ENCODE assay signal across 16 cellular contexts in genomic region chr20:61990484-61990883, GRCh38.
DNase-seq lines count a peak whose midpoint lies in the region; ATAC-seq, FAIRE-seq and TF ChIP-seq lines count a peak whose summit lies in the region.
"Had no signal": no experiment of that assay in that cellular context is flagged by ENCODE, and none has a peak within 500 bp of the region (broad histone marks: within the 10 kb centered on the region; RNA-seq: fewer than 3 reads in every experiment).

No MANE protein-coding gene starts in this region.

- no peak for TF ChIP-seq EP300 in HepG2 (IDR thresholded peaks at IDR 0.05; ENCODE audit: low read depth in 2 of 2, low read length in 2 of 2)
- no peak for TF ChIP-seq EP300 in HepG2 (CRISPR knock-in tag; IDR thresholded peaks at IDR 0.05; ENCODE audit: borderline replicate concordance)

- no peaks in the 10 kb centered on the region for H3K27me3 Mint-ChIP-seq in Caco-2 (ENCODE audit: insufficient read depth, unreplicated experiment)
- no peaks in the 10 kb centered on the region for H3K27me3 Mint-ChIP-seq in effector memory CD8-positive, alpha-beta T cell
- no peaks in the 10 kb centered on the region for H3K27me3 Mint-ChIP-seq in activated T-helper 2 cell treated with anti-CD3 and anti-CD28 coated beads, Interferon-gamma antibody, Interleukin-2, Interleukin-4, amounts not matched to agents 10 μg/mL and 5 μg/mL and 100 μg/mL, durations not matched to agents 14 hours and 24 hours and 36 hours (ENCODE audit: low read depth)
- H3K27me3 Mint-ChIP-seq: CD4-positive, alpha-beta T cell; IgD-negative memory B cell had no signal

- H3K9me3 ChIP-seq in Caco-2 (peaks cover 17% of the 10 kb centered on the region), HepG2 (ENCODE audit: low read length) (peaks cover 17% of the 10 kb centered on the region)

- peaks cover 29% of the 10 kb centered on the region for H3K36me3 ChIP-seq in Caco-2 (ENCODE audit: control insufficient read depth, insufficient read depth, low read length)
- H3K36me3 ChIP-seq in HepG2 (replicated peaks in 1 of 2; ENCODE audit: control insufficient read depth in 1 of 2, insufficient read depth in 2 of 2, low read length in 2 of 2): peaks cover 43 to 82% of the 10 kb centered on the region in 2 experiments

- H3K27ac Mint-ChIP-seq in Caco-2 (ENCODE audit: unreplicated experiment): peak overlapping the region; percentile 20
- peak overlapping the region; percentile 41 to 75 for H3K27ac Mint-ChIP-seq in effector memory CD8-positive, alpha-beta T cell
- H3K27ac Mint-ChIP-seq in activated T-helper 2 cell treated with anti-CD3 and anti-CD28 coated beads, Interferon-gamma antibody, Interleukin-2, Interleukin-4, amounts not matched to agents 10 μg/mL and 5 μg/mL and 100 μg/mL, durations not matched to agents 14 hours and 24 hours and 36 hours: no peak overlapping the region
- H3K27ac Mint-ChIP-seq: CD4-positive, alpha-beta T cell; GM23338; IgD-negative memory B cell had no signal

- no peak overlapping the region for H3K9ac ChIP-seq in HepG2 (ENCODE audit: insufficient read depth, low read depth, low read length)
- H3K9ac ChIP-seq: BLaER1 treated with 17β-estradiol and CSF1 and Interleukin-3, amounts not matched to agents 10 nM and 100 nM had no signal

- H4K20me1 ChIP-seq in HepG2 (ENCODE audit: insufficient read depth, low read length): peaks cover 7% of the 10 kb centered on the region; the same call in 1 of the 2 replicates
- H4K20me1 ChIP-seq: BLaER1 treated with 17β-estradiol and CSF1 and Interleukin-3, amounts not matched to agents 10 nM and 100 nM had no signal

- TF ChIP-seq CTCF in Caco-2 (IDR thresholded peaks at IDR 0.05; ENCODE audit: insufficient read depth in 1 of 2, low read depth in 1 of 2, low read length in 1 of 2, severe bottlenecking in 1 of 2, unreplicated experiment in 1 of 2) (no peak), HepG2 (CRISPR knock-in tag; IDR thresholded peaks at IDR 0.05) (no peak), foreskin keratinocyte (conservative IDR thresholded peaks at IDR 0.05) (no peak)

- no peak for TF ChIP-seq RAD21 in HepG2 (CRISPR knock-in tag; IDR thresholded peaks at IDR 0.05)

- H3K4me3 Mint-ChIP-seq in Caco-2 (ENCODE audit: unreplicated experiment): no peak overlapping the region
- H3K4me3 Mint-ChIP-seq in effector memory CD8-positive, alpha-beta T cell: peak overlapping the region; percentile 15 to 65
- H3K4me3 Mint-ChIP-seq in activated T-helper 2 cell treated with anti-CD3 and anti-CD28 coated beads, Interferon-gamma antibody, Interleukin-2, Interleukin-4, amounts not matched to agents 10 μg/mL and 5 μg/mL and 100 μg/mL, durations not matched to agents 14 hours and 24 hours and 36 hours (ENCODE audit: low read depth): no peak overlapping the region
- H3K4me3 Mint-ChIP-seq: CD4-positive, alpha-beta T cell; GM23338; H9 had no signal

- no peaks in the 10 kb centered on the region for H3K27me3 ChIP-seq in Caco-2 (replicated peaks; ENCODE audit: control insufficient read depth, insufficient read depth, low read length)
- no peaks in the 10 kb centered on the region for H3K27me3 ChIP-seq in HepG2 (ENCODE audit: control insufficient read depth in 1 of 2, insufficient read depth in 2 of 2, low read length in 2 of 2)
- no peaks in the 10 kb centered on the region for H3K27me3 ChIP-seq in foreskin keratinocyte
- H3K27me3 ChIP-seq: BLaER1 treated with 17β-estradiol and CSF1 and Interleukin-3, amounts not matched to agents 10 nM and 100 nM had no signal

- H3K4me3 ChIP-seq in Caco-2 (ENCODE audit: low read depth, low read length) (no peak overlapping the region), HepG2 (replicated peaks in 1 of 3; ENCODE audit: insufficient read depth in 1 of 3, low read depth in 2 of 3, low read length in 3 of 3) (no peak overlapping the region)
- H3K4me3 ChIP-seq: A549, GM12878, GM23338 had no signal

- H3K79me2 ChIP-seq in HepG2 (ENCODE audit: insufficient read depth, low read length): no peaks in the 10 kb centered on the region

- H3K4me1 ChIP-seq in Caco-2: no peaks in the 10 kb centered on the region
- no peaks in the 10 kb centered on the region for H3K4me1 ChIP-seq in HepG2 (ENCODE audit: insufficient read depth, low read length)
- no peaks in the 10 kb centered on the region for H3K4me1 ChIP-seq in foreskin keratinocyte
- H3K4me1 ChIP-seq: A549 had no signal

- in situ Hi-C loops in HepG2 (cut with HindIII; ENCODE audit: extremely low pct_ligation_motif_present, low pct_unique_long_range_greater_than_20kb): no loop called here

- no peak overlapping the region for H3K27ac ChIP-seq in HepG2 (ENCODE audit: extremely low read length, insufficient read depth, low read length)
- no peak overlapping the region for H3K27ac ChIP-seq in foreskin keratinocyte
- H3K27ac ChIP-seq: A549; BLaER1 treated with 17β-estradiol and CSF1 and Interleukin-3, amounts not matched to agents 10 nM and 100 nM had no signal

- POLR2A ChIA-PET in Caco-2 (lab: Charles Lee) (no interaction called here), HepG2 (lab: Yijun Ruan, JAX) (no interaction called here)

- no peaks in the 10 kb centered on the region for H3K4me1 Mint-ChIP-seq in Caco-2 (ENCODE audit: low read depth, unreplicated experiment)
- peaks cover 29 to 30% of the 10 kb centered on the region in 2 donors for H3K4me1 Mint-ChIP-seq in effector memory CD8-positive, alpha-beta T cell (ENCODE audit: low read depth in 2 of 2)
- H3K4me1 Mint-ChIP-seq in activated T-helper 2 cell treated with anti-CD3 and anti-CD28 coated beads, Interferon-gamma antibody, Interleukin-2, Interleukin-4, amounts not matched to agents 10 μg/mL and 5 μg/mL and 100 μg/mL, durations not matched to agents 14 hours and 24 hours and 36 hours (ENCODE audit: low read depth): no peaks in the 10 kb centered on the region
- H3K4me1 Mint-ChIP-seq: GM23338, H9 had no signal

- no peak overlapping the region for H3K4me2 ChIP-seq in HepG2 (ENCODE audit: low read depth, low read length)
- H3K4me2 ChIP-seq: A549; BLaER1 treated with 17β-estradiol and CSF1 and Interleukin-3, amounts not matched to agents 10 nM and 100 nM; GM23338 had no signal

- no peak for TF ChIP-seq POLR2A in HepG2 (IDR thresholded peaks at IDR 0.05; ENCODE audit: insufficient read depth in 1 of 2, low read depth in 2 of 2, low read length in 2 of 2)

- intact Hi-C loops in Caco-2 (cut with micrococcal nuclease; ENCODE audit: unreplicated experiment): no loop called here
- intact Hi-C loops in HepG2 (cut with micrococcal nuclease; ENCODE audit: unreplicated experiment): no loop called here
- intact Hi-C loops in head of caudate nucleus (cut with DNase I): no loop called here
- intact Hi-C loops in activated T-helper 2 cell treated with anti-CD3 and anti-CD28 coated beads, Interferon-gamma antibody, Interleukin-2, Interleukin-4, amounts not matched to agents 10 μg/mL and 5 μg/mL and 100 μg/mL, durations not matched to agents 14 hours and 24 hours and 36 hours (cut with micrococcal nuclease): no loop called here

- ATAC-seq in effector memory CD8-positive, alpha-beta T cell (replicated peaks): no peak
- no peak; the same call in 2 of the 3 replicates for ATAC-seq in HepG2
- ATAC-seq in foreskin keratinocyte: no peak
- ATAC-seq: A549, GM12878, GM23338 had no signal

- H3K36me3 Mint-ChIP-seq in Caco-2 (ENCODE audit: insufficient read depth, unreplicated experiment): peaks cover 94% of the 10 kb centered on the region
- peaks cover 36% of the 10 kb centered on the region for H3K36me3 Mint-ChIP-seq in effector memory CD8-positive, alpha-beta T cell (ENCODE audit: insufficient read depth)
- peaks cover 91% of the 10 kb centered on the region for H3K36me3 Mint-ChIP-seq in activated T-helper 2 cell treated with anti-CD3 and anti-CD28 coated beads, Interferon-gamma antibody, Interleukin-2, Interleukin-4, amounts not matched to agents 10 μg/mL and 5 μg/mL and 100 μg/mL, durations not matched to agents 14 hours and 24 hours and 36 hours (ENCODE audit: low read depth)

- no peak for DNase-seq in Caco-2
- no peak for DNase-seq in effector memory CD8-positive, alpha-beta T cell
- DNase-seq in HepG2 (ENCODE audit: low spot score): no peak
- DNase-seq in foreskin keratinocyte: no peak
- DNase-seq in head of caudate nucleus: no peak
- no peak for DNase-seq in activated T-helper 2 cell treated with anti-CD3 and anti-CD28 coated beads, Interferon-gamma antibody, Interleukin-2, Interleukin-4, amounts not matched to agents 10 μg/mL and 5 μg/mL and 100 μg/mL, durations not matched to agents 14 hours and 24 hours and 36 hours (ENCODE audit: low spot score)
- DNase-seq: AML-193; CD4-positive, alpha-beta T cell; DMS79; H9 had no signal

- H3K9me3 Mint-ChIP-seq in Caco-2 (ENCODE audit: unreplicated experiment): peaks cover 51% of the 10 kb centered on the region
- H3K9me3 Mint-ChIP-seq in effector memory CD8-positive, alpha-beta T cell: peaks cover 4 to 26% of the 10 kb centered on the region in 2 donors
- H3K9me3 Mint-ChIP-seq in activated T-helper 2 cell treated with anti-CD3 and anti-CD28 coated beads, Interferon-gamma antibody, Interleukin-2, Interleukin-4, amounts not matched to agents 10 μg/mL and 5 μg/mL and 100 μg/mL, durations not matched to agents 14 hours and 24 hours and 36 hours: peaks cover 32% of the 10 kb centered on the region

- no TSS peak for BruUV-seq in Caco-2 (replicated peaks; lab: Mats Ljungman, UMichigan)
- no TSS peak for BruUV-seq in HepG2 (replicated peaks; lab: Mats Ljungman, UMichigan)

- no peak overlapping the region for H2AFZ ChIP-seq in HepG2 (ENCODE audit: low read length)
- H2AFZ ChIP-seq: GM23338 had no signal

- no peak for FAIRE-seq in HepG2 (lab: Jason Lieb, UNC)
- FAIRE-seq: A549, GM12878, GM18507 had no signal

- 89% methylated on average over 11 of the region's 11 CpGs for WGBS in HepG2 (ENCODE audit: low lambda C conversion rate)

- CTCF ChIA-PET in Caco-2 (lab: Charles Lee): no interaction called here
- CTCF ChIA-PET in HepG2 (lab: Yijun Ruan, JAX; ENCODE audit: low intra/inter-chr PET ratio, low total read pairs): no interaction called here

TF ChIP-seq in HepG2, 621 proteins besides CTCF, POLR2A, EP300 and RAD21 (continues in another document):
- TF ChIP-seq ZNF619 (CRISPR knock-in tag; IDR thresholded peaks at IDR 0.05) (no peak), SOX5 (CRISPR knock-in tag; IDR thresholded peaks at IDR 0.05; ENCODE audit: borderline replicate concordance) (no peak), NFE2L2 (IDR thresholded peaks at IDR 0.05; ENCODE audit: low read length) (no peak), MAX (IDR thresholded peaks at IDR 0.05) (no peak), ZNF343 (CRISPR knock-in tag; IDR thresholded peaks at IDR 0.05) (no peak)

Comparison
In these comparisons a context has a peak if more than half of its experiments do, and no peak if none do; other contexts are left out.
1. H3K4me3 Mint-ChIP-seq: peak in effector memory CD8-positive, alpha-beta T cell (2 of 2); none in Caco-2 (single experiment) and activated T-helper 2 cell treated with anti-CD3 and anti-CD28 coated beads, Interferon-gamma antibody, Interleukin-2, Interleukin-4, amounts not matched to agents 10 μg/mL and 5 μg/mL and 100 μg/mL, durations not matched to agents 14 hours and 24 hours and 36 hours (single experiment).